Comparison of ENCODE assay signal across 21 cellular contexts in the genomic region with DNA sequence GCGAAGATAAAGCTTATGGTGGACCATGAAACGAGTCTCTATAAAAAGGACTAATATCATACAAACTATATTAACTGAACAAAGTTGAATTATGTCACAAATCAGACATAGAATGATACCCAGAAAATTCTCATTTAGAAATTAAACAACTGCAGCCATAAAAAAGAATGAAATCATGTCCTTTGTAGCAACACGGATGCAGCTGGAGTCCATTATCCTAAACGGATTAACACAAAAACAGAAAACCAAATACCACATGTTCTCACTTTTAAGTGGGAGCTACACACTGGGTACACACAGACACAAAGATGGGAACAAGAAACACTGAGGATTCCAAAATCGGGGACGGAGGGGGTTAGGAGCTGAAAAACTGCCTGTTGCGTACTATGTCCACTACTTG. TPM values are rescaled to one million over a fixed set of nuclear protein-coding genes. Genes with fewer than 3 reads are reported as not detected.
DNase-seq lines count a peak whose midpoint lies in the region; ATAC-seq and TF ChIP-seq lines count a peak whose summit lies in the region.
"Had no signal": no experiment of that assay in that cellular context is flagged by ENCODE, and none has a peak within 500 bp of the region (broad histone marks: within the 10 kb centered on the region; RNA-seq: fewer than 3 reads in every experiment).

No MANE protein-coding gene starts in this region.

- intact Hi-C loops in CD4-positive, alpha-beta T cell (cut with DNase I, micrococcal nuclease), result no loop called here

- peaks cover 1 to 15% of the 10 kb centered on the region in 2 donors for H3K36me3 Mint-ChIP-seq in activated T-cell treated with anti-CD3 and anti-CD28 coated beads, Interleukin-2, amount 50 U/mL, for 72 hours (ENCODE audit: insufficient read depth in 2 of 2)
- H3K36me3 Mint-ChIP-seq in CD4-positive, alpha-beta T cell (ENCODE audit: low read depth), result peaks cover 13% of the 10 kb centered on the region
- peaks cover 13% of the 10 kb centered on the region for H3K36me3 Mint-ChIP-seq in memory B cell

- H3K4me3 Mint-ChIP-seq in activated T-cell treated with anti-CD3 and anti-CD28 coated beads, Interleukin-2, amount 50 U/mL, for 72 hours, result peak overlapping the region in 1 of 2 donors; percentile 34
- peak overlapping the region; percentile 36 for H3K4me3 Mint-ChIP-seq in CD4-positive, alpha-beta T cell
- no peak overlapping the region for H3K4me3 Mint-ChIP-seq in memory B cell
- H3K4me3 Mint-ChIP-seq: B cell, CD14-positive monocyte, H9, HFFc6 had no signal

- peaks cover 85% of the 10 kb centered on the region for H3K4me1 Mint-ChIP-seq in activated T-cell treated with anti-CD3 and anti-CD28 coated beads, Interleukin-2, amount 50 U/mL, for 72 hours (ENCODE audit: low read depth)
- H3K4me1 Mint-ChIP-seq in CD4-positive, alpha-beta T cell (ENCODE audit: low read depth), result peaks cover 94% of the 10 kb centered on the region
- peaks cover 47% of the 10 kb centered on the region for H3K4me1 Mint-ChIP-seq in memory B cell

- H3K27me3 Mint-ChIP-seq in activated T-cell treated with anti-CD3 and anti-CD28 coated beads, Interleukin-2, amount 50 U/mL, for 72 hours (ENCODE audit: low read depth), result no peaks in the 10 kb centered on the region
- no peaks in the 10 kb centered on the region for H3K27me3 Mint-ChIP-seq in CD4-positive, alpha-beta T cell
- no peaks in the 10 kb centered on the region for H3K27me3 Mint-ChIP-seq in memory B cell
- H3K27me3 Mint-ChIP-seq: B cell, IgD-negative memory B cell had no signal

- H3K27ac ChIP-seq in CD4-positive, alpha-beta T cell (ENCODE audit: low read depth, low read length), result no peak overlapping the region
- H3K27ac ChIP-seq: GM23248, Peyer's patch, SJCRH30 had no signal

- no peak for ATAC-seq in activated T-cell treated with anti-CD3 and anti-CD28 coated beads, Interleukin-2, amount 50 U/mL, for 72 hours (replicated peaks in 1 of 2)
- ATAC-seq in CD4-positive, alpha-beta T cell (ENCODE audit: poor library complexity), result no peak
- ATAC-seq in memory B cell (ENCODE audit: low read depth), result no peak

- TF ChIP-seq CTCF in CD4-positive, alpha-beta T cell (IDR thresholded peaks at IDR 0.05), result no peak

- peak overlapping the region; percentile 69 for H3K27ac Mint-ChIP-seq in activated T-cell treated with anti-CD3 and anti-CD28 coated beads, Interleukin-2, amount 50 U/mL, for 72 hours
- no peak overlapping the region for H3K27ac Mint-ChIP-seq in CD4-positive, alpha-beta T cell
- peak overlapping the region; percentile 78 for H3K27ac Mint-ChIP-seq in memory B cell
- H3K27ac Mint-ChIP-seq: B cell, H9, HFFc6 had no signal

- no peaks in the 10 kb centered on the region for H3K9me3 ChIP-seq in CD4-positive, alpha-beta T cell (ENCODE audit: control insufficient read depth, low read length)
- H3K9me3 ChIP-seq: Peyer's patch, SJCRH30 had no signal

- H3K9me3 Mint-ChIP-seq in activated T-cell treated with anti-CD3 and anti-CD28 coated beads, Interleukin-2, amount 50 U/mL, for 72 hours, result peaks cover 0 to 2% of the 10 kb centered on the region in 2 donors
- H3K9me3 Mint-ChIP-seq in CD4-positive, alpha-beta T cell, result no peaks in the 10 kb centered on the region
- H3K9me3 Mint-ChIP-seq in memory B cell, result peaks cover 2% of the 10 kb centered on the region
- H3K9me3 Mint-ChIP-seq: CD14-positive monocyte, H9, HFFc6, IgD-negative memory B cell had no signal

- H3K27me3 ChIP-seq in CD4-positive, alpha-beta T cell (ENCODE audit: control insufficient read depth, insufficient read depth, low read length), result no peaks in the 10 kb centered on the region
- H3K27me3 ChIP-seq: Peyer's patch, SJCRH30 had no signal

- POLR2A ChIA-PET in CD4-positive, alpha-beta T cell (lab: Charles Lee), result interaction anchor here (1.1 kb wide), 1 partner anchor 12 kb away, joined by 5 read pairs; a partner anchor contains a TSS

- CTCF ChIA-PET in CD4-positive, alpha-beta T cell (lab: Charles Lee), result no interaction called here

- no peak for DNase-seq in activated T-cell treated with anti-CD3 and anti-CD28 coated beads, Interleukin-2, amount 50 U/mL, for 72 hours
- DNase-seq in activated T-cell treated with anti-CD3 and anti-CD28 coated beads for 4 hours, result no peak
- DNase-seq in CD4-positive, alpha-beta T cell, result no peak
- DNase-seq in SK-N-DZ (ENCODE audit: low spot score), result peak; percentile 4
- no peak for DNase-seq in memory B cell (ENCODE audit: low spot score in 2 of 2)
- DNase-seq in NCI-H1930 (lab: John Stamatoyannopoulos, UW), result no peak
- DNase-seq in T-helper 9 cell, result no peak
- no peak for DNase-seq in DMS153 treated with DMSO at 0.1 percent for 48 hours (lab: John Stamatoyannopoulos, UW; ENCODE audit: unreplicated experiment)
- DNase-seq: DMS79; GM23248; H9; HFFc6; MV-4-11; NCI-H1694 treated with DMSO at 0.1 percent for 48 hours; NCI-H446 treated with DMSO at 0.1 percent for 48 hours; NK-92 treated with Interleukin-12 subunit alpha and Interleukin-12 subunit beta, amount 100 ng/mL, for 24 hours; Peyer's patch; SJCRH30 had no signal

RNA-seq across cellular contexts. Expression of a gene that starts 11.5 kb away (rescaled TPM):
- 10 to 100 TPM; 53.5 to 56.8 TPM for total RNA-seq in activated T-cell treated with anti-CD3 and anti-CD28 coated beads, Interleukin-2, amount 50 U/mL, for 72 hours
- 10 to 100 TPM; 38.6 to 42.2 TPM for total RNA-seq in CD4-positive, alpha-beta T cell
- 39.6 and 46.9 TPM in 2 replicates for polyA plus RNA-seq in SK-N-DZ (2014; cell fraction: cytosol; rRNA removed)
- 21.9 and 26.2 TPM in 2 replicates for polyA plus RNA-seq in SK-N-DZ (2014; cell fraction: nucleus; rRNA removed)
